ENCODE assay signal across 24 cellular contexts in the genomic region with DNA sequence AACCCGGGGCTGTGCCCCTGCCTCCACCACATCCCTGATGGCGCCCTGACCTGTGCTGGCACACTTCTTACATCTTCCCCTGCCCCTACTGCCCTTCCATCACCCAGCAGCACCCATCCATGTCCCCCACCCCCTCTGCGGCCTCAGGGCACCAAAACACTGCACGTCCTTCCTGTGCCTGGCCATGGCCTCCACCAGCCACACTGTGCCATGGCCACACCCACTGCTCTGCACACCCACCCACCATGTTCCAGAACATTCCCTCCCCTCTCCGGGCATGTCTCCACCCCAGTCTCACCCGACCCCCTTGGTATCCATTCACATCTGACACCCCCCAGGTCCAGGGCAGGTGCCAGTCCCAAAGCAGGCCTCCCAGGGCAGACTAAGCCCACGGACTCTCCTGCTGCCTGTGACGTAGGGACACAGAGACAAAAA.
"Had no signal": no experiment of that assay in that cellular context is flagged by ENCODE, and none has a peak within 500 bp of the region (broad histone marks: within the 10 kb centered on the region; RNA-seq: fewer than 3 reads in every experiment).

No MANE protein-coding gene starts in this region.

- H3K4me1 Mint-ChIP-seq: activated CD4-positive, alpha-beta T cell treated with anti-CD3 and anti-CD28 coated beads, Interleukin-2, amount 10 ng/mL, durations not matched to agents 7 days and 5 days; naive B cell; neural crest cell; stimulated activated naive B cell treated with anti-CD40 and anti-IgM and Interleukin-4, amounts not matched to agents 10 μg/mL and 1 μg/mL and 100 μg/mL, for 72 hours had no signal

- H3K4me3 ChIP-seq: adrenal gland, esophagus squamous epithelium, hepatocyte, mucosa of descending colon, psoas muscle, skin epidermis, thyroid gland had no signal

- FAIRE-seq: bronchial epithelial cell, islet of Langerhans had no signal

- H3K27ac ChIP-seq: adrenal gland, esophagus squamous epithelium, hepatocyte, psoas muscle, skin epidermis, thyroid gland had no signal

- H2AFZ ChIP-seq: hepatocyte had no signal

- H3K79me2 ChIP-seq: hepatocyte had no signal

- H3K4me1 ChIP-seq: adrenal gland, esophagus squamous epithelium, psoas muscle, thyroid gland had no signal

- H3K27me3 Mint-ChIP-seq: activated CD4-positive, alpha-beta T cell treated with anti-CD3 and anti-CD28 coated beads, Interleukin-2, amount 10 ng/mL, durations not matched to agents 7 days and 5 days; dendritic cell treated with granulocyte-macrophage colony-stimulating factor and Interleukin-4, amounts not matched to agents 40 ng/mL and 50 ng/mL, for 4 days; naive B cell; stimulated activated naive B cell treated with anti-CD40 and anti-IgM and Interleukin-4, amounts not matched to agents 10 μg/mL and 1 μg/mL and 100 μg/mL, for 72 hours had no signal

- DNase-seq: activated CD4-positive, alpha-beta T cell treated with anti-CD3 and anti-CD28 coated beads, Interleukin-2, amount 10 ng/mL, durations not matched to agents 7 days and 5 days; activated CD4-positive, CD25-positive, alpha-beta regulatory T cell; activated CD8-positive, alpha-beta memory T cell treated with anti-CD3 and anti-CD28 coated beads, Interleukin-2, amount 50 U/mL, for 48 hours; activated CD8-positive, alpha-beta T cell treated with anti-CD3 and anti-CD28 coated beads, Interleukin-2, amount 10 ng/mL, durations not matched to agents 7 days and 5 days; activated gamma-delta T cell; effector memory CD4-positive, alpha-beta T cell; esophagus squamous epithelium; mesenchymal stem cell; naive B cell; stimulated activated naive B cell treated with anti-CD40 and anti-IgM and Interleukin-4, amounts not matched to agents 10 μg/mL and 1 μg/mL and 100 μg/mL, for 72 hours; T-helper 9 cell; thyroid gland had no signal

- H3K9me3 ChIP-seq: thyroid gland had no signal

- ATAC-seq: activated CD8-positive, alpha-beta T cell treated with anti-CD3 and anti-CD28 coated beads, Interleukin-2, amount 10 ng/mL, durations not matched to agents 7 days and 5 days; activated naive CD4-positive, alpha-beta T cell treated with anti-CD3 and anti-CD28 coated beads, Interleukin-2, amount 50 U/mL, for 72 hours; left lobe of liver; mucosa of descending colon; psoas muscle; right cardiac atrium; stimulated activated naive B cell treated with anti-CD40 and anti-IgM and Interleukin-4, amounts not matched to agents 10 μg/mL and 1 μg/mL and 100 μg/mL, for 72 hours had no signal

- H3K4me2 ChIP-seq: hepatocyte had no signal

- H3K4me3 Mint-ChIP-seq: activated CD4-positive, alpha-beta T cell treated with anti-CD3 and anti-CD28 coated beads, Interleukin-2, amount 10 ng/mL, durations not matched to agents 7 days and 5 days; activated CD8-positive, alpha-beta T cell treated with anti-CD3 and anti-CD28 coated beads, Interleukin-2, amount 10 ng/mL, durations not matched to agents 7 days and 5 days; dendritic cell treated with granulocyte-macrophage colony-stimulating factor and Interleukin-4, amounts not matched to agents 40 ng/mL and 50 ng/mL, for 4 days; naive B cell; neural crest cell; stimulated activated naive B cell treated with anti-CD40 and anti-IgM and Interleukin-4, amounts not matched to agents 10 μg/mL and 1 μg/mL and 100 μg/mL, for 72 hours had no signal

- H3K36me3 ChIP-seq: adrenal gland, thyroid gland had no signal

- H3K27ac Mint-ChIP-seq: activated CD4-positive, alpha-beta T cell treated with anti-CD3 and anti-CD28 coated beads, Interleukin-2, amount 10 ng/mL, durations not matched to agents 7 days and 5 days; activated CD8-positive, alpha-beta T cell treated with anti-CD3 and anti-CD28 coated beads, Interleukin-2, amount 10 ng/mL, durations not matched to agents 7 days and 5 days; activated naive CD4-positive, alpha-beta T cell treated with anti-CD3 and anti-CD28 coated beads, Interleukin-2, amount 50 U/mL, for 72 hours; dendritic cell treated with granulocyte-macrophage colony-stimulating factor and Interleukin-4, amounts not matched to agents 40 ng/mL and 50 ng/mL, for 4 days; stimulated activated naive B cell treated with anti-CD40 and anti-IgM and Interleukin-4, amounts not matched to agents 10 μg/mL and 1 μg/mL and 100 μg/mL, for 72 hours had no signal

- H3K27me3 ChIP-seq: adrenal gland, esophagus squamous epithelium, hepatocyte, thyroid gland had no signal
